ENCODE assay signal across 20 cellular contexts in genomic region chr1:41009466-41009865, GRCh38. TPM values are rescaled to one million over a fixed set of nuclear protein-coding genes. Genes with fewer than 3 reads are reported as not detected.
DNase-seq lines count a peak whose midpoint lies in the region; ATAC-seq, FAIRE-seq and TF ChIP-seq lines count a peak whose summit lies in the region.
"Had no signal": no experiment of that assay in that cellular context is flagged by ENCODE, and none has a peak within 500 bp of the region (broad histone marks: within the 10 kb centered on the region; RNA-seq: fewer than 3 reads in every experiment).

No MANE protein-coding gene starts in this region.

- H4K20me1 ChIP-seq in astrocyte (ENCODE audit: insufficient read depth, low read length) (peaks cover 67% of the 10 kb centered on the region), keratinocyte (ENCODE audit: control insufficient read depth, extremely low read depth, insufficient read depth, low read length) (no peaks in the 10 kb centered on the region)

- intact Hi-C loops in psoas muscle (cut with DNase I), result no loop called here
- intact Hi-C loops in CD8-positive, alpha-beta T cell (cut with DNase I, micrococcal nuclease), result no loop called here

- peaks cover 83% of the 10 kb centered on the region for H3K36me3 ChIP-seq in astrocyte (ENCODE audit: insufficient read depth, low read length)
- H3K36me3 ChIP-seq in keratinocyte (ENCODE audit: control insufficient read depth in 2 of 2, extremely low read depth in 1 of 2, insufficient read depth in 2 of 2, low read length in 2 of 2), result peaks cover 54 to 78% of the 10 kb centered on the region in 2 experiments
- peaks cover 7 to 89% of the 10 kb centered on the region in 2 donors for H3K36me3 ChIP-seq in psoas muscle (ENCODE audit: insufficient read depth in 1 of 2, low read depth in 1 of 2)
- H3K36me3 ChIP-seq in CD8-positive, alpha-beta T cell (ENCODE audit: insufficient read depth, low read length), result peaks cover 32% of the 10 kb centered on the region

- in situ Hi-C loops in Caki2 (cut with HindIII; ENCODE audit: low pct_unique_long_range_greater_than_20kb, low sequenced_read_pairs), result no loop called here

- H3K27me3 ChIP-seq in astrocyte (ENCODE audit: insufficient read depth, low read length), result no peaks in the 10 kb centered on the region
- no peaks in the 10 kb centered on the region for H3K27me3 ChIP-seq in keratinocyte (ENCODE audit: control insufficient read depth, extremely low read depth, insufficient read depth, low read length)
- no peaks in the 10 kb centered on the region for H3K27me3 ChIP-seq in psoas muscle (ENCODE audit: insufficient read depth in 3 of 3, low read length in 2 of 3)
- H3K27me3 ChIP-seq in CD8-positive, alpha-beta T cell (ENCODE audit: insufficient read depth, low read length), result no peaks in the 10 kb centered on the region

- H3K79me2 ChIP-seq in astrocyte (ENCODE audit: insufficient read depth, low read length), result peaks cover 12% of the 10 kb centered on the region
- H3K79me2 ChIP-seq in keratinocyte (ENCODE audit: control insufficient read depth, insufficient read depth, low read length), result peaks cover 14% of the 10 kb centered on the region

- H3K36me3 Mint-ChIP-seq in astrocyte (ENCODE audit: low read depth, unreplicated experiment), result peaks cover 58% of the 10 kb centered on the region
- peaks cover 88% of the 10 kb centered on the region for H3K36me3 Mint-ChIP-seq in CD8-positive, alpha-beta T cell

- H3K4me1 ChIP-seq in astrocyte (ENCODE audit: insufficient read depth, low read length), result peaks cover 5% of the 10 kb centered on the region
- H3K4me1 ChIP-seq in keratinocyte (ENCODE audit: control insufficient read depth, extremely low read depth, insufficient read depth, low read length), result peaks cover 43% of the 10 kb centered on the region
- H3K4me1 ChIP-seq in psoas muscle, result no peaks in the 10 kb centered on the region
- H3K4me1 ChIP-seq in CD8-positive, alpha-beta T cell (ENCODE audit: insufficient read depth, low read length), result peaks cover under 1% of the 10 kb centered on the region
- H3K4me1 ChIP-seq: HAP-1 had no signal

- H3K4me3 ChIP-seq in astrocyte (ENCODE audit: insufficient read depth, low read depth, low read length) (no peak overlapping the region), keratinocyte (ENCODE audit: control insufficient read depth in 2 of 3, extremely low read depth in 1 of 3, insufficient read depth in 2 of 3, low read depth in 1 of 3, low read length in 3 of 3) (no peak overlapping the region), psoas muscle (no peak overlapping the region)
- no peak overlapping the region for H3K4me3 ChIP-seq in CD8-positive, alpha-beta T cell (ENCODE audit: low read depth, low read length)
- H3K4me3 ChIP-seq: HAP-1 had no signal

- H3K9me1 ChIP-seq in keratinocyte (ENCODE audit: control insufficient read depth, extremely low read depth, insufficient read depth, low read length), result peaks cover 2% of the 10 kb centered on the region

- no peak overlapping the region for H2AFZ ChIP-seq in astrocyte (ENCODE audit: low read depth, low read length)
- H2AFZ ChIP-seq in keratinocyte (ENCODE audit: control insufficient read depth, low read length), result no peak overlapping the region

- no peaks in the 10 kb centered on the region for H3K27me3 Mint-ChIP-seq in astrocyte (ENCODE audit: low read depth, unreplicated experiment)
- H3K27me3 Mint-ChIP-seq in CD8-positive, alpha-beta T cell (ENCODE audit: low read depth), result no peaks in the 10 kb centered on the region
- H3K27me3 Mint-ChIP-seq: IgD-negative memory B cell had no signal

- H3K27ac ChIP-seq in astrocyte (ENCODE audit: low read depth, low read length), result peak overlapping the region; percentile 58
- peak overlapping the region; percentile 46 for H3K27ac ChIP-seq in keratinocyte (ENCODE audit: control insufficient read depth, insufficient read depth, low read length)
- no peak overlapping the region for H3K27ac ChIP-seq in psoas muscle
- H3K27ac ChIP-seq in CD8-positive, alpha-beta T cell (ENCODE audit: low read depth, low read length), result no peak overlapping the region
- H3K27ac ChIP-seq: C4-2B had no signal

- peaks cover 13% of the 10 kb centered on the region for H3K4me1 Mint-ChIP-seq in astrocyte (ENCODE audit: low read depth, unreplicated experiment)
- H3K4me1 Mint-ChIP-seq in CD8-positive, alpha-beta T cell (ENCODE audit: low read depth), result peaks cover 6% of the 10 kb centered on the region

- no peaks in the 10 kb centered on the region for H3K9me3 Mint-ChIP-seq in astrocyte (ENCODE audit: unreplicated experiment)
- no peaks in the 10 kb centered on the region for H3K9me3 Mint-ChIP-seq in CD8-positive, alpha-beta T cell
- H3K9me3 Mint-ChIP-seq: IgD-negative memory B cell had no signal

- WGBS in psoas muscle, 3 donors, result 92 to 95% (median 95%) methylated on average over 8 of the region's 8 CpGs

- ATAC-seq in psoas muscle, result no peak
- no peak for ATAC-seq in CD8-positive, alpha-beta T cell

- dilution Hi-C loops in keratinocyte (cut with MboI; ENCODE audit: extremely low pct_ligation_motif_present, low sequenced_read_pairs), result no loop called here

- H3K9ac ChIP-seq in astrocyte (ENCODE audit: low read length) (peak overlapping the region; percentile 12), keratinocyte (ENCODE audit: control insufficient read depth, extremely low read depth, insufficient read depth, low read length) (no peak overlapping the region)

- FAIRE-seq in astrocyte (lab: Jason Lieb, UNC), result no peak
- FAIRE-seq in keratinocyte (lab: Jason Lieb, UNC), result no peak
- FAIRE-seq: HTR-8/SVneo had no signal

- CTCF ChIA-PET in CD8-positive, alpha-beta T cell (lab: Charles Lee), result no interaction called here

- DNase-seq in Caki2 (ENCODE audit: low read depth), result peak; percentile 28
- peak; percentile 52 for DNase-seq in HT1080 (ENCODE audit: low read depth)
- no peak for DNase-seq in astrocyte (ENCODE audit: low read depth)
- no peak for DNase-seq in keratinocyte (ENCODE audit: low read depth, low spot score)
- DNase-seq in mesenteric fat pad (ENCODE audit: low spot score), result no peak
- DNase-seq in psoas muscle, result no peak
- DNase-seq in CD8-positive, alpha-beta T cell, result no peak
- no peak for DNase-seq in NCI-H2227 treated with DMSO at 0.1 percent for 48 hours (lab: John Stamatoyannopoulos, UW)
- DNase-seq: COR-L47; DMS53; Kasumi-1; NCI-H1105 treated with DMSO at 0.1 percent for 48 hours; NCI-H1930; NCI-H446 treated with DMSO at 0.1 percent for 48 hours; NK-92 treated with Interleukin-12 subunit alpha and Interleukin-12 subunit beta, amount 100 ng/mL, for 24 hours; SIG-M5 had no signal

- no peak for TF ChIP-seq CTCF in astrocyte (IDR thresholded peaks at IDR 0.05; ENCODE audit: insufficient read depth, low read depth, low read length)
- TF ChIP-seq CTCF in keratinocyte (optimal IDR thresholded peaks at IDR 0.05 in 1 of 3, IDR thresholded peaks at IDR 0.05 in 1 of 3, conservative IDR thresholded peaks at IDR 0.05 in 1 of 3; ENCODE audit: extremely low read depth in 1 of 3, insufficient read depth in 2 of 3, low read length in 3 of 3), result no peak
- no peak for TF ChIP-seq CTCF in psoas muscle (IDR thresholded peaks at IDR 0.05)
- no peak for TF ChIP-seq CTCF in CD8-positive, alpha-beta T cell (IDR thresholded peaks at IDR 0.05)

- H3K4me2 ChIP-seq in astrocyte (ENCODE audit: low read length) (no peak overlapping the region), keratinocyte (ENCODE audit: control insufficient read depth, extremely low read depth, insufficient read depth, low read depth, low read length) (no peak overlapping the region)

- no peaks in the 10 kb centered on the region for H3K9me3 ChIP-seq in astrocyte (ENCODE audit: insufficient read depth, low read depth, low read length)
- no peaks in the 10 kb centered on the region for H3K9me3 ChIP-seq in keratinocyte (ENCODE audit: control insufficient read depth, low read depth, low read length)
- no peaks in the 10 kb centered on the region for H3K9me3 ChIP-seq in psoas muscle
- no peaks in the 10 kb centered on the region for H3K9me3 ChIP-seq in CD8-positive, alpha-beta T cell (ENCODE audit: low read length)
- H3K9me3 ChIP-seq: HAP-1 had no signal

- POLR2A ChIA-PET in CD8-positive, alpha-beta T cell (lab: Charles Lee), result no interaction called here

- no peak overlapping the region for H3K27ac Mint-ChIP-seq in astrocyte (ENCODE audit: unreplicated experiment)
- H3K27ac Mint-ChIP-seq in CD8-positive, alpha-beta T cell, result no peak overlapping the region

- no peak overlapping the region for H3K4me3 Mint-ChIP-seq in astrocyte (ENCODE audit: unreplicated experiment)
- no peak overlapping the region for H3K4me3 Mint-ChIP-seq in CD8-positive, alpha-beta T cell
- H3K4me3 Mint-ChIP-seq: IgD-negative memory B cell had no signal

RNA-seq across cellular contexts. Expression of gene SLFNL1, which starts 12.1 kb away (rescaled TPM):
- total RNA-seq in Caki2 (2014; rRNA removed; shearing (Covaris generic); ENCODE audit: low replicate concordance), result not detected in 2 replicates
- 0.17 TPM in 1 of 2 replicates, not detected in the other for total RNA-seq in HT1080 (2014; rRNA removed; shearing (Covaris generic))
- polyA plus RNA-seq in HT1080 (2015; cell fraction: cytosol; rRNA removed), result not detected in 2 replicates
- polyA plus RNA-seq in HT1080 (2015; cell fraction: nucleus; rRNA removed), result 0.02 and 0.42 TPM in 2 replicates
- total RNA-seq in astrocyte, result 0.14 and 0.18 TPM in 2 replicates
- polyA plus RNA-seq in keratinocyte, result 0.04 TPM in 1 of 3 replicates, not detected in the others
- not detected for polyA plus RNA-seq in keratinocyte (2011; ENCODE audit: low read depth)
- polyA plus RNA-seq in keratinocyte (2011; cell fraction: cytosol; rRNA removed), result not detected in 2 replicates
- polyA plus RNA-seq in keratinocyte (2011; cell fraction: nucleus; rRNA removed), result 0.04 and 0.12 TPM in 2 replicates
- 0.40 and 0.54 TPM in 2 replicates for polyA plus RNA-seq in keratinocyte (2012; ENCODE audit: low replicate concordance)
- polyA minus RNA-seq in keratinocyte, result 0.07 to 0.16 TPM in 2 of 3 replicates, not detected in the other
- not detected for polyA minus RNA-seq in keratinocyte (2011; cell fraction: cytosol; rRNA and poly(A)+ RNA removed)
- polyA minus RNA-seq in keratinocyte (2011; cell fraction: nucleus; rRNA and poly(A)+ RNA removed), result 0.31 and 0.32 TPM in 2 replicates
- total RNA-seq in mesenteric fat pad, result 0.22 TPM
- total RNA-seq in psoas muscle, result under 1 TPM; 0.15 to 0.23 (median 0.17) TPM
- under 1 TPM; 0.13 to 0.58 (median 0.17) TPM for polyA plus RNA-seq in psoas muscle
- total RNA-seq in CD8-positive, alpha-beta T cell, result under 1 TPM; 0.14 to 0.16 TPM

RNA-seq across cellular contexts. Expression of gene CTPS1, which starts 30.0 kb away (rescaled TPM):
- total RNA-seq in Caki2 (2014; rRNA removed; shearing (Covaris generic); ENCODE audit: low replicate concordance), result 31.7 and 43.6 TPM in 2 replicates
- total RNA-seq in HT1080 (2014; rRNA removed; shearing (Covaris generic)), result 61.8 and 71.4 TPM in 2 replicates
- polyA plus RNA-seq in HT1080 (2015; cell fraction: cytosol; rRNA removed), result 73.2 and 76.1 TPM in 2 replicates
- 148 and 158 TPM in 2 replicates for polyA plus RNA-seq in HT1080 (2015; cell fraction: nucleus; rRNA removed)
- total RNA-seq in astrocyte, result 80.4 and 91.4 TPM in 2 replicates
- polyA plus RNA-seq in keratinocyte, result 21.3 to 81.1 TPM (median 43.3 TPM) in 3 replicates
- polyA plus RNA-seq in keratinocyte (2011; ENCODE audit: low read depth), result 29.9 TPM
- 37.8 and 40.3 TPM in 2 replicates for polyA plus RNA-seq in keratinocyte (2011; cell fraction: cytosol; rRNA removed)
- 92.6 and 107 TPM in 2 replicates for polyA plus RNA-seq in keratinocyte (2011; cell fraction: nucleus; rRNA removed)
- polyA plus RNA-seq in keratinocyte (2012; ENCODE audit: low replicate concordance), result 26.6 and 60.1 TPM in 2 replicates
- polyA minus RNA-seq in keratinocyte, result 25.6 to 75.7 TPM (median 39.7 TPM) in 3 replicates
- polyA minus RNA-seq in keratinocyte (2011; cell fraction: cytosol; rRNA and poly(A)+ RNA removed), result 19.2 TPM
- 42.5 and 79.0 TPM in 2 replicates for polyA minus RNA-seq in keratinocyte (2011; cell fraction: nucleus; rRNA and poly(A)+ RNA removed)
- total RNA-seq in mesenteric fat pad, result 18.4 TPM
- total RNA-seq in psoas muscle, result 10 to 100 TPM in 3 of 4 donors, 1 to 10 TPM in 1; 8.0 to 26.1 (median 22.7) TPM
- polyA plus RNA-seq in psoas muscle, result 10 to 100 TPM; 14.7 to 43.5 (median 14.9) TPM
- total RNA-seq in CD8-positive, alpha-beta T cell, result 10 to 100 TPM; 68.5 to 69.0 TPM

Comparison
In these comparisons a context has a peak if more than half of its experiments do, and no peak if none do; other contexts are left out.
1. DNase-seq: peak in Caki2 (single experiment) and HT1080 (single experiment); none in astrocyte (single experiment), keratinocyte (single experiment), mesenteric fat pad (single experiment), psoas muscle (0 of 2), CD8-positive, alpha-beta T cell (0 of 7) and NCI-H2227 treated with DMSO at 0.1 percent for 48 hours (single experiment).
2. H3K27ac ChIP-seq: peak in astrocyte (single experiment) and keratinocyte (single experiment); none in psoas muscle (single experiment) and CD8-positive, alpha-beta T cell (single experiment).